Comparison of ENCODE assay signal across 23 cellular contexts in genomic region chr18:80203243-80203642, GRCh38.
"Had no signal": no experiment of that assay in that cellular context is flagged by ENCODE, and none has a peak within 500 bp of the region (broad histone marks: within the 10 kb centered on the region; RNA-seq: fewer than 3 reads in every experiment).

No MANE protein-coding gene starts in this region.

- H3K4me3 ChIP-seq: colonic mucosa, left ventricle myocardium inferior, lung, ovary, right lobe of liver, testis, tibial nerve, upper lobe of right lung, vagina had no signal

- H3K27me3 Mint-ChIP-seq: progenitor cell of endocrine pancreas had no signal

- ATAC-seq: foreskin keratinocyte; left cardiac atrium; right lobe of liver; stimulated activated naive CD8-positive, alpha-beta T cell treated with anti-CD3 and anti-CD28 coated beads, Interleukin-15, amount 100 ng/mL, for 72 hours; upper lobe of right lung had no signal

- H3K36me3 Mint-ChIP-seq: immature natural killer cell; stimulated activated naive B cell treated with anti-CD40 and anti-IgM and Interleukin-4, amounts not matched to agents 10 μg/mL and 1 μg/mL and 100 μg/mL, for 72 hours had no signal

- H3K27ac ChIP-seq: colonic mucosa, foreskin keratinocyte, left ventricle myocardium inferior, ovary, right lobe of liver, testis, tibial nerve, upper lobe of right lung, vagina had no signal

- H3K4me1 ChIP-seq: colonic mucosa, foreskin keratinocyte, left ventricle myocardium inferior, right lobe of liver, testis, tibial nerve, upper lobe of right lung, vagina had no signal

- H3K4me1 Mint-ChIP-seq: immature natural killer cell had no signal

- DNase-seq: colonic mucosa; dermis blood vessel endothelial cell; foreskin keratinocyte; immature natural killer cell; kidney; left cardiac atrium; left ventricle myocardium inferior; mesenchymal stem cell; midbrain; nucleus accumbens; ovary; right lobe of liver; stimulated activated CD4-positive, alpha-beta T cell treated with anti-CD3 and anti-CD28 coated beads, Interleukin-4, amount 100 ng/mL, for 1 hour; stimulated activated CD8-positive, alpha-beta memory T cell treated with anti-CD3 and anti-CD28 coated beads, Interleukin-4, amount 100 ng/mL, for 48 hours; stimulated activated naive B cell treated with anti-CD40 and anti-IgM and Interleukin-4, amounts not matched to agents 10 μg/mL and 1 μg/mL and 100 μg/mL, for 72 hours; stimulated activated naive CD8-positive, alpha-beta T cell treated with anti-CD3 and anti-CD28 coated beads, Interleukin-15, amount 100 ng/mL, for 72 hours; testis; upper lobe of right lung had no signal

- H3K9me3 Mint-ChIP-seq: immature natural killer cell; neural crest cell; stimulated activated naive B cell treated with anti-CD40 and anti-IgM and Interleukin-4, amounts not matched to agents 10 μg/mL and 1 μg/mL and 100 μg/mL, for 72 hours; stimulated activated naive CD8-positive, alpha-beta T cell treated with anti-CD3 and anti-CD28 coated beads, Interleukin-15, amount 100 ng/mL, for 72 hours had no signal

- H3K27ac Mint-ChIP-seq: immature natural killer cell, progenitor cell of endocrine pancreas had no signal

- FAIRE-seq: kidney had no signal

- H3K36me3 ChIP-seq: colonic mucosa, left ventricle myocardium inferior, ovary, right lobe of liver, upper lobe of right lung, vagina had no signal

- H3K27me3 ChIP-seq: colonic mucosa, foreskin keratinocyte, ovary, right lobe of liver, testis, tibial nerve, upper lobe of right lung, vagina had no signal

- H3K9me3 ChIP-seq: colonic mucosa, left ventricle myocardium inferior, ovary, right lobe of liver, testis, tibial nerve, upper lobe of right lung, vagina had no signal

- H3K4me3 Mint-ChIP-seq: immature natural killer cell; neural crest cell; stimulated activated naive CD8-positive, alpha-beta T cell treated with anti-CD3 and anti-CD28 coated beads, Interleukin-15, amount 100 ng/mL, for 72 hours had no signal
